ENCODE assay signal across 1 cellular context in the genomic region with DNA sequence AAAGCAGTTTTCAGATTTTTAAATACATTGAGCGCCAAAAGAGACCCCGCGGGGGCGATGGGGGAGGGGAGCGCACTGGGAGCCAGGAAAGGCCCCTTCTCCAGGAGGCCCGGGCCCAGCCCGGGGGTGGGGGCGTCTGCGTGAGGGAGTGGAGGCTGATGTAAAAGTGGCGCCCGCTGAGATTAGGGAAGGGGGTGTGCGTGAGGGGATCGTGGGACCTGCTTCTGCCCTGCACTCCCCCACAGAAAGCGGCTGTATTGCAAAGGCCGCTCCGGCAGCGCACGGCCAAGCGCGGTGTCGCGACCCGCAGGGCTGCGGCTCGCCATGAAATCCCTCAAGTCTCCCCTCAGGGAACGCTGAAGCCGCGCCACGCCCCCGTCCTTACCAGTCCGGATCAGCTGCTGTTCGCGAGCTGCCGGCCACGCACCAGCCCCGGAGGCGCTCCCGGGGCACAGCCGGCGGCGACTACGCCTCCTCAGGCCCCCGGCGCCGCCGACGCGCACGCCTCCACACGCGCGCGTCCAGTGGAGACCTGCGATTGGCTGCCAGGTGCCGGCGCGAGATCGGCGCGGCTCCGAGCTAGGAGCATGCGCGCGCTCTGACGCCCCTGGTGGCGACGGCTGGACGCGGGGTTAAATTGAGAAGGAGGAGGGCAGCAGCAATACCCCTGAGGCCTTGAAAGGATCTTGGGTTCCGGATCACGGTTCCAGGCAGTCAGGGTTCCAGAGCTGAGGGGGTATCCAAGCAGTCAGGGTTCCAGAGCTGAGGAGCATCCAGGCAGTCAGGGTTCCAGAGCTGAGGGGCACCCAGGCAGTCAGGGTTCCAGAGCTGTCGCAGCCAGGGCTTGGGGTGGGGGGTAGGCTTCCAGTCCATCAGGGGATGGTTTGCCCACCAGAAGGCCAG.
TF ChIP-seq lines count a peak whose summit lies in the region.

A gene with protein sequence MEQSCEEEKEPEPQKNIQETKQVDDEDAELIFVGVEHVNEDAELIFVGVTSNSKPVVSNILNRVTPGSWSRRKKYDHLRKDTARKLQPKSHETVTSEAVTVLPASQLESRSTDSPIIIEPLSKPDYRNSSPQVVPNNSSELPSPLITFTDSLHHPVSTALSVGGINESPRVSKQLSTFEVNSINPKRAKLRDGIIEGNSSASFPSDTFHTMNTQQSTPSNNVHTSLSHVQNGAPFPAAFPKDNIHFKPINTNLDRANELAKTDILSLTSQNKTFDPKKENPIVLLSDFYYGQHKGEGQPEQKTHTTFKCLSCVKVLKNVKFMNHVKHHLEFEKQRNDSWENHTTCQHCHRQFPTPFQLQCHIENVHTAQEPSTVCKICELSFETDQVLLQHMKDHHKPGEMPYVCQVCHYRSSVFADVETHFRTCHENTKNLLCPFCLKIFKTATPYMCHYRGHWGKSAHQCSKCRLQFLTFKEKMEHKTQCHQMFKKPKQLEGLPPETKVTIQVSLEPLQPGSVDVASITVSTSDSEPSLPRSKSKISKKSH (minus strand): TSS at position 469 of the 903 bp plus-strand sequence. CDS start 19,344 bp downstream, outside the sequence.

TF ChIP-seq in GM23338, 12 proteins besides CTCF, POLR2A, EP300 and RAD21 (continued from another document):
- TF ChIP-seq, protein P1, sequence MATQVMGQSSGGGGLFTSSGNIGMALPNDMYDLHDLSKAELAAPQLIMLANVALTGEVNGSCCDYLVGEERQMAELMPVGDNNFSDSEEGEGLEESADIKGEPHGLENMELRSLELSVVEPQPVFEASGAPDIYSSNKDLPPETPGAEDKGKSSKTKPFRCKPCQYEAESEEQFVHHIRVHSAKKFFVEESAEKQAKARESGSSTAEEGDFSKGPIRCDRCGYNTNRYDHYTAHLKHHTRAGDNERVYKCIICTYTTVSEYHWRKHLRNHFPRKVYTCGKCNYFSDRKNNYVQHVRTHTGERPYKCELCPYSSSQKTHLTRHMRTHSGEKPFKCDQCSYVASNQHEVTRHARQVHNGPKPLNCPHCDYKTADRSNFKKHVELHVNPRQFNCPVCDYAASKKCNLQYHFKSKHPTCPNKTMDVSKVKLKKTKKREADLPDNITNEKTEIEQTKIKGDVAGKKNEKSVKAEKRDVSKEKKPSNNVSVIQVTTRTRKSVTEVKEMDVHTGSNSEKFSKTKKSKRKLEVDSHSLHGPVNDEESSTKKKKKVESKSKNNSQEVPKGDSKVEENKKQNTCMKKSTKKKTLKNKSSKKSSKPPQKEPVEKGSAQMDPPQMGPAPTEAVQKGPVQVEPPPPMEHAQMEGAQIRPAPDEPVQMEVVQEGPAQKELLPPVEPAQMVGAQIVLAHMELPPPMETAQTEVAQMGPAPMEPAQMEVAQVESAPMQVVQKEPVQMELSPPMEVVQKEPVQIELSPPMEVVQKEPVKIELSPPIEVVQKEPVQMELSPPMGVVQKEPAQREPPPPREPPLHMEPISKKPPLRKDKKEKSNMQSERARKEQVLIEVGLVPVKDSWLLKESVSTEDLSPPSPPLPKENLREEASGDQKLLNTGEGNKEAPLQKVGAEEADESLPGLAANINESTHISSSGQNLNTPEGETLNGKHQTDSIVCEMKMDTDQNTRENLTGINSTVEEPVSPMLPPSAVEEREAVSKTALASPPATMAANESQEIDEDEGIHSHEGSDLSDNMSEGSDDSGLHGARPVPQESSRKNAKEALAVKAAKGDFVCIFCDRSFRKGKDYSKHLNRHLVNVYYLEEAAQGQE (IDR thresholded peaks at IDR 0.05; ENCODE audit: unreplicated experiment), result no peak
- peak; percentile 62 for TF ChIP-seq CREB1 (CRISPR knock-in tag; IDR thresholded peaks at IDR 0.05; ENCODE audit: low read depth)
